Comparison of ENCODE assay signal across 29 cellular contexts in genomic region chr16:65153365-65154105, GRCh38. TPM values are rescaled to one million over a fixed set of nuclear protein-coding genes. Genes with fewer than 3 reads are reported as not detected.
"Had no signal": no experiment of that assay in that cellular context is flagged by ENCODE, and none has a peak within 500 bp of the region (broad histone marks: within the 10 kb centered on the region; RNA-seq: fewer than 3 reads in every experiment).

No MANE protein-coding gene starts in this region.

- DNase-seq: activated CD4-positive, alpha-beta memory T cell treated with anti-CD3 and anti-CD28 coated beads, Interleukin-2, amount 10 ng/mL, durations not matched to agents 7 days and 5 days; activated CD4-positive, alpha-beta T cell treated with anti-CD3 and anti-CD28 coated beads for 1 hour; activated CD4-positive, alpha-beta T cell treated with anti-CD3 and anti-CD28 coated beads for 48 hours; activated CD4-positive, CD25-positive, alpha-beta regulatory T cell; activated CD8-positive, alpha-beta memory T cell treated with anti-CD3 and anti-CD28 coated beads for 24 hours; activated CD8-positive, alpha-beta memory T cell treated with anti-CD3 and anti-CD28 coated beads, Interleukin-2, amount 10 ng/mL, durations not matched to agents 7 days and 5 days; activated CD8-positive, alpha-beta memory T cell treated with anti-CD3 and anti-CD28 coated beads, Interleukin-2, amount 50 U/mL, for 48 hours; activated effector memory CD4-positive, alpha-beta T cell treated with Interleukin-2 at 50 U/mL for 16 hours; activated naive CD4-positive, alpha-beta T cell treated with anti-CD3 and anti-CD28 coated beads, Interleukin-2, amount 10 ng/mL, durations not matched to agents 7 days and 5 days; activated naive CD8-positive, alpha-beta T cell treated with anti-CD3 and anti-CD28 coated beads, Interleukin-2, amount 50 U/mL, for 24 hours; activated T-cell treated with anti-CD3 and anti-CD28 coated beads, Interleukin-2, amount 50 U/mL, for 48 hours; anterior cingulate cortex; central memory CD4-positive, alpha-beta T cell; MM.1S; MV-4-11; NCI-H1092 treated with DMSO at 0.1 percent for 48 hours; NCI-H1417; NCI-H146; NCI-H187 treated with DMSO at 0.1 percent for 48 hours; NCI-H2081; NCI-H226; NCI-H524 treated with DMSO at 0.1 percent for 48 hours; Right ventricle myocardium superior; SW 1271; T-helper 1 cell; T-helper 2 cell; T-helper 9 cell had no signal

- H3K4me2 ChIP-seq: KMS-11 had no signal

- H3K9ac ChIP-seq: KMS-11 had no signal

- ATAC-seq: activated CD8-positive, alpha-beta memory T cell treated with anti-CD3 and anti-CD28 coated beads, Interleukin-2, amount 10 ng/mL, durations not matched to agents 7 days and 5 days; activated naive CD8-positive, alpha-beta T cell treated with anti-CD3 and anti-CD28 coated beads, Interleukin-2, amount 50 U/mL, for 24 hours had no signal

- H3K27ac ChIP-seq: KMS-11, WERI-Rb-1 had no signal

- H3K36me3 ChIP-seq: WERI-Rb-1 had no signal

RNA-seq across cellular contexts. Expression of gene CDH11, which starts 31.7 kb away (rescaled TPM):
- total RNA-seq: activated CD4-positive, alpha-beta memory T cell treated with anti-CD3 and anti-CD28 coated beads, Interleukin-2, amount 10 ng/mL, durations not matched to agents 7 days and 5 days; activated CD8-positive, alpha-beta memory T cell treated with anti-CD3 and anti-CD28 coated beads, Interleukin-2, amount 10 ng/mL, durations not matched to agents 7 days and 5 days had no signal
